9 cellular contexts compared by ENCODE assay signal in the genomic region with DNA sequence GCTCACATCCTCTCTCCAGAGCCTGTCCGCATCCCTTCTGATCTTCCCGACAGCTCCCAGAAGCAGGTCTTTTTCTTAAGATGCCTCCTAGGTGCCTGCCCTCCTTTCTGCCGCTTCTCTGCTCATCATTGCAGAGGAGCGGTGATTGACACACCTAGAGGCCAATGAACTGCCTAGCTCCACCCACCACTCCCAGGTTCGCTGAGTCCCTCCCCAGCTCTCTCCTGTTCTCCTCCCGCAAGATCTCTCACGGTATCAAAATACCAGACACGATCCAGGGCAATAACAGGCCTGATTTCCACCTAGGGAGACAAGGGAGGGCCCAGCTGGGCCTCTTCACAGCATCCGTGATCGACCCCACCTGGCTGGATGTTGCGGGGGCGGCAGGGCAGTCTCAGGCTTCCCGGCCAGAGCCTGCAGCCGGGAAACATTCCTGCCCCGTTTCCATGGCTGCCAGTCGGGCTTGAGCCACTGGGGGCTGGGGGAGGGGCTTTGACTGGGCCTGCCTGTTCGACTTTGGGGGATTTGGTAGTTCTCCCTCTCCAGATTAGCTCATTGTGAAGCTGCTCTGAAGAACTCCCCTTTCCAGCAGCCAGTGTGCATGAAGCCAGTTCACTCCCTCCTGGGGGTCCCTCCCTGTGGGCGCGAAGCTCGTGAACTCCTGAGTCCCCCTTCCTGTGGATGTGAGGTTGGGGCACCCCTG.
A peak's percentile ranks its signal among the peaks of the same experiment; 100 is the strongest.
DNase-seq lines count a peak whose midpoint lies in the region; FAIRE-seq and TF ChIP-seq lines count a peak whose summit lies in the region.
"Had no signal": no experiment of that assay in that cellular context is flagged by ENCODE, and none has a peak within 500 bp of the region (broad histone marks: within the 10 kb centered on the region; RNA-seq: fewer than 3 reads in every experiment).

No MANE protein-coding gene starts in this region.

- H3K79me2 ChIP-seq in keratinocyte (ENCODE audit: control insufficient read depth, insufficient read depth, low read length): no peaks in the 10 kb centered on the region

- intact Hi-C loops in spleen (cut with DNase I; ENCODE audit: low total_unique reads): no loop called here

- DNase-seq in SIG-M5 treated with dmso at 0.1 percent for 504 hours (lab: John Stamatoyannopoulos, UW; ENCODE audit: unreplicated experiment) (peak; percentile 38), SIG-M5 (lab: John Stamatoyannopoulos, UW) (no peak), NCI-H146 treated with DMSO at 0.1 percent for 48 hours (lab: John Stamatoyannopoulos, UW; ENCODE audit: unreplicated experiment) (peak; percentile 86), cerebellum (ENCODE audit: low spot score) (peak; percentile 98), keratinocyte (ENCODE audit: low read depth, low spot score) (peak; percentile 57), spleen (no peak)
- DNase-seq in activated CD4-positive, alpha-beta T cell treated with anti-CD3 and anti-CD28 coated beads for 24 hours (ENCODE audit: low read depth in 2 of 2): peak; percentile 64 to 65
- peak; percentile 77 for DNase-seq in stimulated activated CD4-positive, alpha-beta T cell treated with anti-CD3 and anti-CD28 coated beads, Interleukin-1b, Interleukin-23, amount 100 ng/mL, for 48 hours

- peak overlapping the region in 2 of 3 experiments; percentile 15 to 24 for H3K4me3 ChIP-seq in keratinocyte (ENCODE audit: control insufficient read depth in 2 of 3, extremely low read depth in 1 of 3, insufficient read depth in 2 of 3, low read depth in 1 of 3, low read length in 3 of 3)
- H3K4me3 ChIP-seq in spleen: peak overlapping the region in 1 of 8 donors; percentile 52

- dilution Hi-C loops in keratinocyte (cut with MboI; ENCODE audit: extremely low pct_ligation_motif_present, low sequenced_read_pairs): no loop called here

- peaks cover 28% of the 10 kb centered on the region for H3K27me3 ChIP-seq in keratinocyte (ENCODE audit: control insufficient read depth, extremely low read depth, insufficient read depth, low read length)
- peaks cover 0 to 29% (median 0%) of the 10 kb centered on the region in 7 donors for H3K27me3 ChIP-seq in spleen (replicated peaks in 1 of 7)

- H3K9me3 ChIP-seq in keratinocyte (ENCODE audit: control insufficient read depth, low read depth, low read length) (no peaks in the 10 kb centered on the region), spleen (no peaks in the 10 kb centered on the region)

- TF ChIP-seq CTCF in keratinocyte (optimal IDR thresholded peaks at IDR 0.05 in 1 of 3, IDR thresholded peaks at IDR 0.05 in 1 of 3, conservative IDR thresholded peaks at IDR 0.05 in 1 of 3; ENCODE audit: extremely low read depth in 1 of 3, insufficient read depth in 2 of 3, low read length in 3 of 3) (no peak), spleen (IDR thresholded peaks at IDR 0.05 in 8 of 11, conservative IDR thresholded peaks at IDR 0.05 in 3 of 11) (no peak)

- no peak overlapping the region for H2AFZ ChIP-seq in keratinocyte (ENCODE audit: control insufficient read depth, low read length)

- H3K9me1 ChIP-seq in keratinocyte (ENCODE audit: control insufficient read depth, extremely low read depth, insufficient read depth, low read length): no peaks in the 10 kb centered on the region

- TF ChIP-seq POLR2A in spleen (IDR thresholded peaks at IDR 0.05): no peak

- H3K27ac ChIP-seq in keratinocyte (ENCODE audit: control insufficient read depth, insufficient read depth, low read length) (no peak overlapping the region), spleen (no peak overlapping the region)

- H3K4me2 ChIP-seq in keratinocyte (ENCODE audit: control insufficient read depth, extremely low read depth, insufficient read depth, low read depth, low read length): peak overlapping the region; percentile 68

- 23 to 28% (median 25%) methylated on average over 16 to 20 of the region's 20 CpGs for WGBS in spleen, 5 donors

- no peak for FAIRE-seq in keratinocyte (lab: Jason Lieb, UNC)
- FAIRE-seq: A204.1 had no signal

- no peaks in the 10 kb centered on the region for H4K20me1 ChIP-seq in keratinocyte (ENCODE audit: control insufficient read depth, extremely low read depth, insufficient read depth, low read length)

- H3K36me3 ChIP-seq in keratinocyte (ENCODE audit: control insufficient read depth in 2 of 2, extremely low read depth in 1 of 2, insufficient read depth in 2 of 2, low read length in 2 of 2) (no peaks in the 10 kb centered on the region), spleen (no peaks in the 10 kb centered on the region)

- H3K4me1 ChIP-seq in keratinocyte (ENCODE audit: control insufficient read depth, extremely low read depth, insufficient read depth, low read length): no peaks in the 10 kb centered on the region
- H3K4me1 ChIP-seq in spleen: peaks cover 0 to 27% (median 15%) of the 10 kb centered on the region in 6 donors

- no peak overlapping the region for H3K9ac ChIP-seq in keratinocyte (ENCODE audit: control insufficient read depth, extremely low read depth, insufficient read depth, low read length)

Comparison
In these comparisons a context has a peak if more than half of its experiments do, and no peak if none do; other contexts are left out.
1. DNase-seq: peak in SIG-M5 treated with dmso at 0.1 percent for 504 hours (single experiment), NCI-H146 treated with DMSO at 0.1 percent for 48 hours (single experiment), activated CD4-positive, alpha-beta T cell treated with anti-CD3 and anti-CD28 coated beads for 24 hours (2 of 2), cerebellum (single experiment), keratinocyte (single experiment) and stimulated activated CD4-positive, alpha-beta T cell treated with anti-CD3 and anti-CD28 coated beads, Interleukin-1b, Interleukin-23, amount 100 ng/mL, for 48 hours (single experiment); none in SIG-M5 (single experiment) and spleen (single experiment).